11 cellular contexts compared by ENCODE assay signal in genomic region chr16:31301708-31302400, GRCh38. TPM values are rescaled to one million over a fixed set of nuclear protein-coding genes. Genes with fewer than 3 reads are reported as not detected.
DNase-seq lines count a peak whose midpoint lies in the region; FAIRE-seq and TF ChIP-seq lines count a peak whose summit lies in the region.
"Had no signal": no experiment of that assay in that cellular context is flagged by ENCODE, and none has a peak within 500 bp of the region (broad histone marks: within the 10 kb centered on the region; RNA-seq: fewer than 3 reads in every experiment).

No MANE protein-coding gene starts in this region.

- H3K27ac Mint-ChIP-seq in T-helper 2 cell treated with Interferon-gamma antibody and Interleukin-4, amounts not matched to agents 5 μg/mL and 100 μg/mL, for 36 hours: no peak overlapping the region
- no peak overlapping the region for H3K27ac Mint-ChIP-seq in Calu3 (ENCODE audit: unreplicated experiment)

- no peak for FAIRE-seq in H54 (lab: Jason Lieb, UNC)
- FAIRE-seq: endometrium had no signal

- H3K36me3 Mint-ChIP-seq in T-helper 2 cell treated with Interferon-gamma antibody and Interleukin-4, amounts not matched to agents 5 μg/mL and 100 μg/mL, for 36 hours (ENCODE audit: low read depth): peaks cover 1% of the 10 kb centered on the region
- H3K36me3 Mint-ChIP-seq in Calu3 (ENCODE audit: insufficient read depth, unreplicated experiment): no peaks in the 10 kb centered on the region

- H3K9me3 Mint-ChIP-seq in T-helper 2 cell treated with Interferon-gamma antibody and Interleukin-4, amounts not matched to agents 5 μg/mL and 100 μg/mL, for 36 hours: no peaks in the 10 kb centered on the region
- no peaks in the 10 kb centered on the region for H3K9me3 Mint-ChIP-seq in Calu3 (ENCODE audit: low read depth, unreplicated experiment)

- peaks cover 7% of the 10 kb centered on the region for H3K27me3 Mint-ChIP-seq in T-helper 2 cell treated with Interferon-gamma antibody and Interleukin-4, amounts not matched to agents 5 μg/mL and 100 μg/mL, for 36 hours (ENCODE audit: low read depth)
- H3K27me3 Mint-ChIP-seq in Calu3 (ENCODE audit: unreplicated experiment): peaks cover 23% of the 10 kb centered on the region

- POLR2A ChIA-PET in HEK293T (lab: Yijun Ruan, JAX): interaction anchor here (0.7 kb wide), 1 partner anchor 148 kb away, joined by 3 read pairs; no protein-coding TSS in a partner anchor

- intact Hi-C loops in Calu3 (cut with micrococcal nuclease; ENCODE audit: unreplicated experiment): loop anchor here (10.0 kb wide), 1 partner anchor 73 kb away; no protein-coding TSS in a partner anchor

- CTCF ChIA-PET in Calu3 (lab: Charles Lee): interaction anchor here (0.7 kb wide), 1 partner anchor 273 kb away, joined by 3 read pairs; no protein-coding TSS in a partner anchor
- CTCF ChIA-PET in HEK293T (lab: Yijun Ruan, JAX): no interaction called here

- no peak for TF ChIP-seq POLR2A in H54 (IDR thresholded peaks at IDR 0.05; ENCODE audit: low read depth, low read length)

- no peak overlapping the region for H3K4me3 Mint-ChIP-seq in T-helper 2 cell treated with Interferon-gamma antibody and Interleukin-4, amounts not matched to agents 5 μg/mL and 100 μg/mL, for 36 hours
- H3K4me3 Mint-ChIP-seq in Calu3 (ENCODE audit: low read depth, unreplicated experiment): no peak overlapping the region

- TF ChIP-seq CTCF in Calu3 (IDR thresholded peaks at IDR 0.05; ENCODE audit: unreplicated experiment): no peak

- DNase-seq in Ammon's horn (ENCODE audit: low spot score) (peak; percentile 46), H54 (ENCODE audit: insufficient read length, low spot score) (peak; percentile 12), left kidney (ENCODE audit: low read depth, low spot score) (peak; percentile 9), Calu3 (no peak), D341Med (ENCODE audit: low spot score) (no peak), SHP77 (lab: John Stamatoyannopoulos, UW) (no peak), HEK293T (ENCODE audit: extremely low spot score) (no peak)
- peak; percentile 6 for DNase-seq in T-helper 2 cell treated with Interferon-gamma antibody and Interleukin-4, amounts not matched to agents 5 μg/mL and 100 μg/mL, for 36 hours (ENCODE audit: low spot score)
- DNase-seq: activated CD4-positive, alpha-beta T cell treated with anti-CD3 and anti-CD28 coated beads, Interleukin-2, amount 50 U/mL, for 48 hours; MG63 had no signal

- no TSS peak for BruUV-seq in Calu3 (replicated peaks; lab: Mats Ljungman, UMichigan)

- peaks cover 8% of the 10 kb centered on the region for H3K4me1 Mint-ChIP-seq in T-helper 2 cell treated with Interferon-gamma antibody and Interleukin-4, amounts not matched to agents 5 μg/mL and 100 μg/mL, for 36 hours (ENCODE audit: low read depth)
- H3K4me1 Mint-ChIP-seq in Calu3 (ENCODE audit: low read depth, unreplicated experiment): no peaks in the 10 kb centered on the region

TF ChIP-seq in HEK293T, 16 proteins besides CTCF, POLR2A, EP300 and RAD21:
- no peak for TF ChIP-seq SUZ12 (IDR thresholded peaks at IDR 0.05)
- no peak for TF ChIP-seq FOXK2 (IDR thresholded peaks at IDR 0.05)
- no peak for TF ChIP-seq PKNOX1 (IDR thresholded peaks at IDR 0.05)
- no peak for TF ChIP-seq FOXM1 (IDR thresholded peaks at IDR 0.05; ENCODE audit: borderline replicate concordance)

RNA-seq across cellular contexts. Expression of gene ITGAM, which starts 42.1 kb away (rescaled TPM):
- 2.1 and 3.1 TPM in 2 replicates for total RNA-seq in Calu3 (2022)

RNA-seq across cellular contexts. Expression of gene ITGAX, which starts 53.1 kb away (rescaled TPM):
- total RNA-seq in Calu3 (2022): 1.6 and 3.9 TPM in 2 replicates

Comparison
In these comparisons a context has a peak if more than half of its experiments do, and no peak if none do; other contexts are left out.
1. DNase-seq: peak in Ammon's horn (single experiment), H54 (single experiment), T-helper 2 cell treated with Interferon-gamma antibody and Interleukin-4, amounts not matched to agents 5 μg/mL and 100 μg/mL, for 36 hours (single experiment) and left kidney (single experiment); none in Calu3 (single experiment), D341Med (single experiment), SHP77 (0 of 2) and HEK293T (single experiment).